In genomic region chr5:25701936-25702335, GRCh38 we compare ENCODE assay signal across 27 cellular contexts.
"Had no signal": no experiment of that assay in that cellular context is flagged by ENCODE, and none has a peak within 500 bp of the region (broad histone marks: within the 10 kb centered on the region; RNA-seq: fewer than 3 reads in every experiment).

No MANE protein-coding gene starts in this region.

- H3K4me3 ChIP-seq: adrenal gland, body of pancreas, esophagus squamous epithelium, right atrium auricular region, tibial nerve had no signal

- ATAC-seq: body of pancreas; left ventricle myocardium superior; stimulated activated naive B cell treated with anti-CD40 and anti-IgM and Interleukin-4, amounts not matched to agents 10 μg/mL and 1 μg/mL and 100 μg/mL, for 72 hours had no signal

- DNase-seq: activated CD4-positive, alpha-beta memory T cell treated with anti-CD3 and anti-CD28 coated beads for 36 hours; activated CD4-positive, alpha-beta T cell treated with anti-CD3 and anti-CD28 coated beads, Interleukin-2, amount 10 ng/mL, durations not matched to agents 24 days and 14 days; activated CD4-positive, CD25-positive, alpha-beta regulatory T cell treated with anti-CD3 and anti-CD28 coated beads, Interleukin-2, amount 50 U/mL, for 72 hours; activated CD8-positive, alpha-beta memory T cell treated with anti-CD3 and anti-CD28 coated beads, Interleukin-2, amount 50 U/mL, for 4 hours; activated effector memory CD4-positive, alpha-beta T cell treated with anti-CD3 and anti-CD28 coated beads, Interleukin-2, amount 50 U/mL, for 16 hours; activated naive CD4-positive, alpha-beta T cell treated with anti-CD3 and anti-CD28 coated beads for 36 hours; activated naive CD8-positive, alpha-beta T cell treated with anti-CD3 and anti-CD28 coated beads for 36 hours; activated T-cell treated with anti-CD3 and anti-CD28 coated beads, Interleukin-2, amount 50 U/mL, for 1 hour; adrenal gland; aorta; body of pancreas; dermis blood vessel endothelial cell; effector CD4-positive, alpha-beta T cell; esophagus squamous epithelium; islet precursor cell; left ventricle myocardium superior; mammary epithelial cell; naive B cell; stimulated activated CD4-positive, alpha-beta T cell treated with anti-CD3 and anti-CD28 coated beads, Interleukin-15, amount 100 ng/mL, for 24 hours; stimulated activated CD4-positive, alpha-beta T cell treated with anti-CD3 and anti-CD28 coated beads, Interleukin-2, amount 100 ng/mL, for 24 hours; stimulated activated naive B cell treated with anti-CD40 and anti-IgM and Interleukin-4, amounts not matched to agents 10 μg/mL and 1 μg/mL and 100 μg/mL, for 72 hours had no signal

- H3K27me3 ChIP-seq: adrenal gland, body of pancreas, esophagus squamous epithelium, right atrium auricular region, tibial nerve had no signal

- H3K4me1 ChIP-seq: adrenal gland, body of pancreas, esophagus squamous epithelium, right atrium auricular region, tibial nerve had no signal

- H3K27me3 Mint-ChIP-seq: activated CD4-positive, alpha-beta memory T cell treated with anti-CD3 and anti-CD28 coated beads for 36 hours; activated CD4-positive, alpha-beta T cell treated with anti-CD3 and anti-CD28 coated beads, Interleukin-2, amount 10 ng/mL, durations not matched to agents 24 days and 14 days; activated naive CD8-positive, alpha-beta T cell treated with anti-CD3 and anti-CD28 coated beads for 36 hours; naive B cell; stimulated activated naive B cell treated with anti-CD40 and anti-IgM and Interleukin-4, amounts not matched to agents 10 μg/mL and 1 μg/mL and 100 μg/mL, for 72 hours had no signal

- H3K4me3 Mint-ChIP-seq: activated CD4-positive, alpha-beta memory T cell treated with anti-CD3 and anti-CD28 coated beads for 36 hours; activated CD4-positive, alpha-beta T cell treated with anti-CD3 and anti-CD28 coated beads, Interleukin-2, amount 10 ng/mL, durations not matched to agents 24 days and 14 days; activated naive CD4-positive, alpha-beta T cell treated with anti-CD3 and anti-CD28 coated beads for 36 hours; activated naive CD8-positive, alpha-beta T cell treated with anti-CD3 and anti-CD28 coated beads for 36 hours; activated T-helper 1 cell treated with anti-CD3 and anti-CD28 coated beads, Interleukin-12 subunit alpha, Interleukin-12 subunit beta, Interleukin-2, Interleukin-4 antibody, amounts not matched to agents 30 ng/mL and 10 ng/mL and 1 ng/mL, durations not matched to agents 14 hours and 24 hours and 36 hours; mesothelial cell of epicardium; naive B cell; neural crest cell; stimulated activated naive B cell treated with anti-CD40 and anti-IgM and Interleukin-4, amounts not matched to agents 10 μg/mL and 1 μg/mL and 100 μg/mL, for 72 hours had no signal

- H3K4me1 Mint-ChIP-seq: activated CD4-positive, alpha-beta T cell treated with anti-CD3 and anti-CD28 coated beads, Interleukin-2, amount 10 ng/mL, durations not matched to agents 24 days and 14 days; activated naive CD8-positive, alpha-beta T cell treated with anti-CD3 and anti-CD28 coated beads for 36 hours; mesothelial cell of epicardium; naive B cell; neural crest cell; stimulated activated naive B cell treated with anti-CD40 and anti-IgM and Interleukin-4, amounts not matched to agents 10 μg/mL and 1 μg/mL and 100 μg/mL, for 72 hours had no signal

- H3K36me3 ChIP-seq: adrenal gland, esophagus squamous epithelium, right atrium auricular region, tibial nerve had no signal

- H3K27ac ChIP-seq: adrenal gland, body of pancreas, epithelial cell of prostate, esophagus squamous epithelium, right atrium auricular region, tibial nerve had no signal

- H3K9me3 Mint-ChIP-seq: activated CD4-positive, alpha-beta T cell treated with anti-CD3 and anti-CD28 coated beads, Interleukin-2, amount 10 ng/mL, durations not matched to agents 24 days and 14 days; mesothelial cell of epicardium; neural crest cell had no signal

- H3K27ac Mint-ChIP-seq: activated CD4-positive, alpha-beta memory T cell treated with anti-CD3 and anti-CD28 coated beads for 36 hours; activated CD4-positive, alpha-beta T cell treated with anti-CD3 and anti-CD28 coated beads, Interleukin-2, amount 10 ng/mL, durations not matched to agents 24 days and 14 days; activated naive CD4-positive, alpha-beta T cell treated with anti-CD3 and anti-CD28 coated beads for 36 hours; activated naive CD8-positive, alpha-beta T cell treated with anti-CD3 and anti-CD28 coated beads for 36 hours; activated T-helper 1 cell treated with anti-CD3 and anti-CD28 coated beads, Interleukin-12 subunit alpha, Interleukin-12 subunit beta, Interleukin-2, Interleukin-4 antibody, amounts not matched to agents 30 ng/mL and 10 ng/mL and 1 ng/mL, durations not matched to agents 14 hours and 24 hours and 36 hours; mesothelial cell of epicardium; stimulated activated naive B cell treated with anti-CD40 and anti-IgM and Interleukin-4, amounts not matched to agents 10 μg/mL and 1 μg/mL and 100 μg/mL, for 72 hours had no signal

- H3K36me3 Mint-ChIP-seq: activated CD4-positive, alpha-beta memory T cell treated with anti-CD3 and anti-CD28 coated beads for 36 hours; activated naive CD8-positive, alpha-beta T cell treated with anti-CD3 and anti-CD28 coated beads for 36 hours; mesothelial cell of epicardium; naive B cell; stimulated activated naive B cell treated with anti-CD40 and anti-IgM and Interleukin-4, amounts not matched to agents 10 μg/mL and 1 μg/mL and 100 μg/mL, for 72 hours had no signal
